In the genomic region with DNA sequence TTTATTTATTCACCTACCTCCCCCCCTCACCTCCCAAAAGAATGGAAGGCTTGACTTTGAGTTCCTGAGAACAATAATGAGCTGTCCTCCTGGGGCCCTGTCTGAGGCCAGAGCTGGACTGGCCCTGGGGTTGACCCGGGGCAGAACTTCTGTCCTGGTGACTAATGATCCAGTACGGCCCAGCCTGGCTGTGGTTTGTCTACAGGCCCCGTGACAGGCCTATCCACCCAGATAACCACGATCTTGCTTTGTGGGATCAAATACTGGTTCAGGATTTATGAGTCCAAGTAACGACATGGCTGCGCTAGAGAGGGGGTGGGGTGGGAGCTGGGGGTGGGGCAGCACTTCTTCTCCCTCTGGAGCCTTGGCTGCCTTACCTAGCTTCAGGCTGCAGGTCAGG, we compare ENCODE assay signal across 27 cellular contexts.
"Had no signal": no experiment of that assay in that cellular context is flagged by ENCODE, and none has a peak within 500 bp of the region (broad histone marks: within the 10 kb centered on the region; RNA-seq: fewer than 3 reads in every experiment).

No MANE protein-coding gene starts in this region.

- H3K9me3 ChIP-seq: ascending aorta, ovary, prostate gland, right atrium auricular region, stomach, transverse colon, vagina had no signal

- H3K4me3 ChIP-seq: ascending aorta, ovary, prostate gland, right atrium auricular region, stomach, transverse colon, vagina had no signal

- H3K9me3 Mint-ChIP-seq: activated naive CD4-positive, alpha-beta T cell treated with anti-CD3 and anti-CD28 coated beads, Interleukin-2, amount 50 U/mL, for 72 hours; activated T-cell treated with anti-CD3 and anti-CD28 coated beads, Interleukin-2, amount 50 U/mL, for 24 hours; activated T-helper 17 cell treated with anti-CD3 and anti-CD28 coated beads, Interleukin-2, amount 50 U/mL, for 72 hours; dendritic cell treated with granulocyte-macrophage colony-stimulating factor and Interleukin-4, amounts not matched to agents 40 ng/mL and 50 ng/mL, for 4 days; mesothelial cell of epicardium; natural killer cell; WTC11 had no signal

- H3K27ac Mint-ChIP-seq: activated naive CD4-positive, alpha-beta T cell treated with anti-CD3 and anti-CD28 coated beads, Interleukin-2, amount 50 U/mL, for 72 hours; activated T-cell treated with anti-CD3 and anti-CD28 coated beads, Interleukin-2, amount 50 U/mL, for 24 hours; activated T-helper 17 cell treated with anti-CD3 and anti-CD28 coated beads, Interleukin-2, amount 50 U/mL, for 72 hours; dendritic cell treated with granulocyte-macrophage colony-stimulating factor and Interleukin-4, amounts not matched to agents 40 ng/mL and 50 ng/mL, for 4 days; mesothelial cell of epicardium; natural killer cell had no signal

- H3K4me3 Mint-ChIP-seq: activated T-cell treated with anti-CD3 and anti-CD28 coated beads, Interleukin-2, amount 50 U/mL, for 24 hours; activated T-helper 17 cell treated with anti-CD3 and anti-CD28 coated beads, Interleukin-2, amount 50 U/mL, for 72 hours; dendritic cell treated with granulocyte-macrophage colony-stimulating factor and Interleukin-4, amounts not matched to agents 40 ng/mL and 50 ng/mL, for 4 days; mesothelial cell of epicardium; natural killer cell; WTC11 had no signal

- H3K27ac ChIP-seq: ascending aorta, brain microvascular endothelial cell, foreskin keratinocyte, ovary, prostate gland, right atrium auricular region, stomach, transverse colon, vagina had no signal

- H3K36me3 Mint-ChIP-seq: activated naive CD4-positive, alpha-beta T cell treated with anti-CD3 and anti-CD28 coated beads, Interleukin-2, amount 50 U/mL, for 72 hours; mesothelial cell of epicardium; natural killer cell; WTC11 had no signal

- DNase-seq: activated CD4-positive, alpha-beta T cell treated with anti-CD3 and anti-CD28 coated beads, Interleukin-2, amount 50 U/mL, for 4 hours; activated CD8-positive, alpha-beta memory T cell treated with anti-CD3 and anti-CD28 coated beads for 24 hours; activated CD8-positive, alpha-beta memory T cell treated with anti-CD3 and anti-CD28 coated beads, Interleukin-2, amount 50 U/mL, for 4 hours; activated T-cell treated with anti-CD3 and anti-CD28 coated beads, Interleukin-2, amount 50 U/mL, for 24 hours; brain microvascular endothelial cell; caudate nucleus; effector CD4-positive, alpha-beta T cell; erythroblast; foreskin keratinocyte; left ventricle myocardium superior; mammary epithelial cell; natural killer cell; ovary; stimulated activated CD4-positive, alpha-beta T cell treated with anti-CD3 and anti-CD28 coated beads, Interleukin-12 subunit alpha, Interleukin-12 subunit beta, amount 100 ng/mL, for 4 hours; stimulated activated CD4-positive, alpha-beta T cell treated with anti-CD3 and anti-CD28 coated beads, Interleukin-4, amount 100 ng/mL, for 4 hours; stomach; T-helper 9 cell; transverse colon had no signal

- H3K27me3 ChIP-seq: ascending aorta, brain microvascular endothelial cell, ovary, right atrium auricular region, vagina had no signal

- ATAC-seq: activated naive CD4-positive, alpha-beta T cell treated with anti-CD3 and anti-CD28 coated beads, Interleukin-2, amount 50 U/mL, for 72 hours; activated T-helper 17 cell treated with anti-CD3 and anti-CD28 coated beads, Interleukin-2, amount 50 U/mL, for 72 hours; foreskin keratinocyte; left ventricle myocardium superior; natural killer cell; WTC11 had no signal

- H3K4me1 Mint-ChIP-seq: activated T-helper 17 cell treated with anti-CD3 and anti-CD28 coated beads, Interleukin-2, amount 50 U/mL, for 72 hours; natural killer cell; WTC11 had no signal

- H3K4me1 ChIP-seq: ascending aorta, foreskin keratinocyte, prostate gland, right atrium auricular region, stomach, transverse colon had no signal

- H3K36me3 ChIP-seq: ascending aorta, brain microvascular endothelial cell, ovary, prostate gland, right atrium auricular region, stomach, transverse colon, vagina had no signal
